15 cellular contexts compared by ENCODE assay signal in genomic region chr9:99787552-99787951, GRCh38.
"Had no signal": no experiment of that assay in that cellular context is flagged by ENCODE, and none has a peak within 500 bp of the region (broad histone marks: within the 10 kb centered on the region; RNA-seq: fewer than 3 reads in every experiment).

No MANE protein-coding gene starts in this region.

- FAIRE-seq: pancreas, small intestine had no signal

- DNase-seq: effector CD8-positive, alpha-beta T cell; endodermal cell; foreskin fibroblast; gastrocnemius medialis; head of caudate nucleus; kidney; mucosa of descending colon; naive B cell; pancreas; right lobe of liver; small intestine; stimulated activated CD4-positive, alpha-beta T cell treated with anti-CD3 and anti-CD28 coated beads, Interleukin-15, amount 100 ng/mL, for 24 hours; stimulated activated CD4-positive, alpha-beta T cell treated with anti-CD3 and anti-CD28 coated beads, Interleukin-2, amount 100 ng/mL, for 48 hours; stimulated activated naive B cell treated with anti-CD40 and anti-IgM and Interleukin-4, amounts not matched to agents 10 μg/mL and 1 μg/mL and 100 μg/mL, for 72 hours; transverse colon had no signal
